1 cellular context compared by ENCODE assay signal in genomic region chr17:39711851-39712250, GRCh38.
TF ChIP-seq lines count a peak whose summit lies in the region.

No MANE protein-coding gene starts in this region.

TF ChIP-seq in GM23338, 12 proteins besides CTCF, POLR2A, EP300 and RAD21 (continued from another document):
- TF ChIP-seq ZNF462 (CRISPR knock-in tag; IDR thresholded peaks at IDR 0.05) (no peak), STAT1 (IDR thresholded peaks at IDR 0.05; ENCODE audit: unreplicated experiment) (no peak), CREB1 (CRISPR knock-in tag; IDR thresholded peaks at IDR 0.05; ENCODE audit: low read depth) (no peak), ETS1 (IDR thresholded peaks at IDR 0.05) (no peak), POLR2AphosphoS5 (IDR thresholded peaks at IDR 0.05; ENCODE audit: low read depth) (no peak), EZH2 (IDR thresholded peaks at IDR 0.05; ENCODE audit: low read depth, unreplicated experiment) (no peak)
